ENCODE assay signal across 17 cellular contexts in the genomic region with DNA sequence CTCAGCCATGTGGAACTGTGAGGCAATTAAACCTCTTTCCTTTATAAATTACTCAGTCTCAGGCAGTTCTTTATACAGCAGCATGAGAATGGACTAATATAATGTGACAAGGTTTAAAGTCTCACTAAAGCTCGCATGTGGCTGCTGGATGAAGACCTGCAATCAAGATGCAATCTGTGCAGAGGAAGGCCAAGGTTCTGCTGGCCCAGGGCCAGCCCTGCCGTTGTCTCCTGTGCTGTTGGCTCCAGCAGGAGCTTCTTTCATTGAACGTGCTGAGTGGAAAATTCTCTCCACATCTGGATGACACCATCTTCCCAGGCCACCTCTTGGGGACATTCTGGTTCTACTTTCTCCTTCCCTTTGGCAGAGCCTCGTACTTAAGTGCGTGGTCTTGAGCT.
A peak's percentile ranks its signal among the peaks of the same experiment; 100 is the strongest.
DNase-seq lines count a peak whose midpoint lies in the region; TF ChIP-seq lines count a peak whose summit lies in the region.
"Had no signal": no experiment of that assay in that cellular context is flagged by ENCODE, and none has a peak within 500 bp of the region (broad histone marks: within the 10 kb centered on the region; RNA-seq: fewer than 3 reads in every experiment).

No MANE protein-coding gene starts in this region.

- peak; percentile 28 for DNase-seq in NCI-H748 (lab: John Stamatoyannopoulos, UW; ENCODE audit: unreplicated experiment)
- DNase-seq in NCI-H748 treated with DMSO at 0.1 percent for 48 hours (lab: John Stamatoyannopoulos, UW), result no peak
- DNase-seq in NCI-H69 (lab: John Stamatoyannopoulos, UW), result peak; percentile 15
- peak; percentile 28 for DNase-seq in coronary artery (ENCODE audit: low spot score)
- DNase-seq in esophagus squamous epithelium (lab: John Stamatoyannopoulos, UW), result no peak
- DNase-seq in effector CD8-positive, alpha-beta T cell (lab: John Stamatoyannopoulos, UW), result no peak
- DNase-seq: 8988T; AML-193; Caco-2; CD8-positive, alpha-beta memory T cell; DND-41; GDM1; H7 had no signal

- no peak for TF ChIP-seq POLR2A in esophagus squamous epithelium (IDR thresholded peaks at IDR 0.05)

- H3K9me3 ChIP-seq in neutrophil (no peaks in the 10 kb centered on the region), esophagus squamous epithelium (no peaks in the 10 kb centered on the region)
- H3K9me3 ChIP-seq: BLaER1, Caco-2 had no signal

- intact Hi-C loops in esophagus squamous epithelium (cut with DNase I), result no loop called here

- H3K4me3 ChIP-seq in coronary artery (no peak overlapping the region), neutrophil (ENCODE audit: low read depth in 1 of 2, low read length in 1 of 2) (no peak overlapping the region), esophagus squamous epithelium (no peak overlapping the region)
- H3K4me3 ChIP-seq: BLaER1, GM23338 had no signal

- H3K27me3 ChIP-seq in neutrophil, result no peaks in the 10 kb centered on the region
- H3K27me3 ChIP-seq in esophagus squamous epithelium, result peaks cover 0 to 18% (median 0%) of the 10 kb centered on the region in 4 donors
- H3K27me3 ChIP-seq: BLaER1 had no signal

- H3K36me3 ChIP-seq in neutrophil (no peaks in the 10 kb centered on the region), esophagus squamous epithelium (no peaks in the 10 kb centered on the region)
- H3K36me3 ChIP-seq: BLaER1 had no signal

- no peak for TF ChIP-seq CTCF in coronary artery (IDR thresholded peaks at IDR 0.05)
- TF ChIP-seq CTCF in neutrophil (IDR thresholded peaks at IDR 0.05), result no peak
- TF ChIP-seq CTCF in esophagus squamous epithelium (IDR thresholded peaks at IDR 0.05), result no peak

- 53 to 56% methylated on average over 5 of the region's 5 CpGs for WGBS in esophagus squamous epithelium, 2 donors

- H3K27ac ChIP-seq in coronary artery, result no peak overlapping the region
- H3K27ac ChIP-seq in neutrophil, result peak overlapping the region; percentile 61
- H3K27ac ChIP-seq in esophagus squamous epithelium, result no peak overlapping the region
- H3K27ac ChIP-seq: BLaER1, HL-60 had no signal

- peaks cover 32 to 37% of the 10 kb centered on the region in 2 experiments for H3K4me1 ChIP-seq in neutrophil (ENCODE audit: control insufficient read depth in 1 of 2, insufficient read depth in 1 of 2, low read depth in 1 of 2, low read length in 1 of 2)
- no peaks in the 10 kb centered on the region for H3K4me1 ChIP-seq in esophagus squamous epithelium
- H3K4me1 ChIP-seq: Caco-2 had no signal

Comparison
In these comparisons a context has a peak if more than half of its experiments do, and no peak if none do; other contexts are left out.
1. DNase-seq: peak in NCI-H748 (single experiment), NCI-H69 (single experiment) and coronary artery (single experiment); none in NCI-H748 treated with DMSO at 0.1 percent for 48 hours (single experiment), esophagus squamous epithelium (single experiment) and effector CD8-positive, alpha-beta T cell (single experiment).